In the genomic region with DNA sequence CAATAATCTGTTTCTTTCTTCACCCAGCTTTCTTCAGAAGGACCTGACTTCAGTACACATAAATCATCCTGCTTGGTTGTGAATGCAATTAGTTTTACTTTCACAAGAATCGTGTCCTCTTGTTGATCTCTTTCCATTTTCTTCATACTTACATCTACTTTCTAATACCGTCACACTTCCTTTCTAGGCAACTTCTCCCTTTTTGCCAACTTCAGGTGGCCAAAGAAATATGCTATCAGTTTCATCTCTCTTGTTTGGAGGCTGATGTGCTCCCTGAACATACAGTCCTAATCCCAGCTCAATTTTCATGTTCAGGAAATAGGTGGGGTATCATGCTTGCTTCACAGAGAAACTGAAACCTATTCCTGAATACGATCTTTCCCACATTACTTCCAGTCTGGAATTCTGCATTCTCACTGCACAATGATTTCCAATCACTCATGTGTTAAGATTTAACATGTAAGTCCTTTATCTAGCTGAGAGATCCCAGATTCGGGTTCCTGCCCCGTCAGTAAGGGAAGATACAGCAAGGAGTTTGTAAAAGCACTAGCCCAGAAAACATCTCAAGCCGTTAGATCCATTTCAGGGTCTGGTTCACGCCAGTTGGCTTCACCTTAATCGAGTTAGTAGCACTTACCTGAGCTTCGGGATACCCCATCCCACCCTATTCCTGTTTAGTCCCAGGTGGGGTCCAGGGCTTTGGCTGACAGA, we compare ENCODE assay signal across 1 cellular context.
TF ChIP-seq lines count a peak whose summit lies in the region.

No MANE protein-coding gene starts in this region.

TF ChIP-seq in HepG2, 621 proteins besides CTCF, POLR2A, EP300 and RAD21:
- TF ChIP-seq ZNF891 (CRISPR knock-in tag; IDR thresholded peaks at IDR 0.05) = no peak
- TF ChIP-seq, protein P1, sequence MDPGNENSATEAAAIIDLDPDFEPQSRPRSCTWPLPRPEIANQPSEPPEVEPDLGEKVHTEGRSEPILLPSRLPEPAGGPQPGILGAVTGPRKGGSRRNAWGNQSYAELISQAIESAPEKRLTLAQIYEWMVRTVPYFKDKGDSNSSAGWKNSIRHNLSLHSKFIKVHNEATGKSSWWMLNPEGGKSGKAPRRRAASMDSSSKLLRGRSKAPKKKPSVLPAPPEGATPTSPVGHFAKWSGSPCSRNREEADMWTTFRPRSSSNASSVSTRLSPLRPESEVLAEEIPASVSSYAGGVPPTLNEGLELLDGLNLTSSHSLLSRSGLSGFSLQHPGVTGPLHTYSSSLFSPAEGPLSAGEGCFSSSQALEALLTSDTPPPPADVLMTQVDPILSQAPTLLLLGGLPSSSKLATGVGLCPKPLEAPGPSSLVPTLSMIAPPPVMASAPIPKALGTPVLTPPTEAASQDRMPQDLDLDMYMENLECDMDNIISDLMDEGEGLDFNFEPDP (CRISPR knock-in tag; conservative IDR thresholded peaks at IDR 0.05) = 0 out of 2 replicates have a peak, but pooled peaks have one; percentile 87
- peak; percentile 35; the same call in 1 of the 2 replicates for TF ChIP-seq SAP130 (CRISPR knock-in tag; IDR thresholded peaks at IDR 0.05; ENCODE audit: low read depth)
- TF ChIP-seq, protein P2, sequence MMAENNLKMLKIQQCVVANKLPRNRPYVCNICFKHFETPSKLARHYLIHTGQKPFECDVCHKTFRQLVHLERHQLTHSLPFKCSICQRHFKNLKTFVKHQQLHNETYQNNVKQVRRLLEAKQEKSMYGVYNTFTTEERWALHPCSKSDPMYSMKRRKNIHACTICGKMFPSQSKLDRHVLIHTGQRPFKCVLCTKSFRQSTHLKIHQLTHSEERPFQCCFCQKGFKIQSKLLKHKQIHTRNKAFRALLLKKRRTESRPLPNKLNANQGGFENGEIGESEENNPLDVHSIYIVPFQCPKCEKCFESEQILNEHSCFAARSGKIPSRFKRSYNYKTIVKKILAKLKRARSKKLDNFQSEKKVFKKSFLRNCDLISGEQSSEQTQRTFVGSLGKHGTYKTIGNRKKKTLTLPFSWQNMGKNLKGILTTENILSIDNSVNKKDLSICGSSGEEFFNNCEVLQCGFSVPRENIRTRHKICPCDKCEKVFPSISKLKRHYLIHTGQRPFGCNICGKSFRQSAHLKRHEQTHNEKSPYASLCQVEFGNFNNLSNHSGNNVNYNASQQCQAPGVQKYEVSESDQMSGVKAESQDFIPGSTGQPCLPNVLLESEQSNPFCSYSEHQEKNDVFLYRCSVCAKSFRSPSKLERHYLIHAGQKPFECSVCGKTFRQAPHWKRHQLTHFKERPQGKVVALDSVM (CRISPR knock-in tag; IDR thresholded peaks at IDR 0.05) = no peak
- TF ChIP-seq, protein P3, sequence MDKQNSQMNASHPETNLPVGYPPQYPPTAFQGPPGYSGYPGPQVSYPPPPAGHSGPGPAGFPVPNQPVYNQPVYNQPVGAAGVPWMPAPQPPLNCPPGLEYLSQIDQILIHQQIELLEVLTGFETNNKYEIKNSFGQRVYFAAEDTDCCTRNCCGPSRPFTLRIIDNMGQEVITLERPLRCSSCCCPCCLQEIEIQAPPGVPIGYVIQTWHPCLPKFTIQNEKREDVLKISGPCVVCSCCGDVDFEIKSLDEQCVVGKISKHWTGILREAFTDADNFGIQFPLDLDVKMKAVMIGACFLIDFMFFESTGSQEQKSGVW (CRISPR knock-in tag; IDR thresholded peaks at IDR 0.05; ENCODE audit: borderline replicate concordance) = no peak
- TF ChIP-seq TSC22D2 (CRISPR knock-in tag; IDR thresholded peaks at IDR 0.05; ENCODE audit: borderline replicate concordance) = no peak
